20 cellular contexts compared by ENCODE assay signal in genomic region chr2:88843061-88843460, GRCh38.
DNase-seq lines count a peak whose midpoint lies in the region; ATAC-seq and TF ChIP-seq lines count a peak whose summit lies in the region.
"Had no signal": no experiment of that assay in that cellular context is flagged by ENCODE, and none has a peak within 500 bp of the region (broad histone marks: within the 10 kb centered on the region; RNA-seq: fewer than 3 reads in every experiment).

No MANE protein-coding gene starts in this region.

- no peak overlapping the region for H3K4me3 Mint-ChIP-seq in stimulated activated memory B cell treated with anti-CD40 and anti-IgM and Interleukin-4, amounts not matched to agents 10 μg/mL and 1 μg/mL and 100 μg/mL, for 72 hours
- H3K4me3 Mint-ChIP-seq: CD14-positive monocyte, H9 had no signal

- peaks cover 11% of the 10 kb centered on the region for H3K36me3 Mint-ChIP-seq in stimulated activated memory B cell treated with anti-CD40 and anti-IgM and Interleukin-4, amounts not matched to agents 10 μg/mL and 1 μg/mL and 100 μg/mL, for 72 hours
- H3K36me3 Mint-ChIP-seq: CD14-positive monocyte had no signal

- no peak for DNase-seq in GM12864 (ENCODE audit: low read depth)
- DNase-seq in stimulated activated CD4-positive, alpha-beta T cell treated with anti-CD3 and anti-CD28 coated beads, Interleukin-4, amount 100 ng/mL, for 24 hours, result no peak
- DNase-seq: DND-41, H9, Kasumi-1, MG63, NCI-H1048, NCI-H1436, NCI-H1930, NCI-H226, NCI-H524, NCI-H82, SHP77 had no signal

- peak overlapping the region; percentile 0; the same call in 1 of the 2 replicates for H3K4me3 ChIP-seq in GM12864 (ENCODE audit: low read depth, low read length)
- H3K4me3 ChIP-seq: MG63, SK-N-MC had no signal

- H3K27me3 Mint-ChIP-seq in stimulated activated memory B cell treated with anti-CD40 and anti-IgM and Interleukin-4, amounts not matched to agents 10 μg/mL and 1 μg/mL and 100 μg/mL, for 72 hours, result no peaks in the 10 kb centered on the region

- H3K4me1 Mint-ChIP-seq in stimulated activated memory B cell treated with anti-CD40 and anti-IgM and Interleukin-4, amounts not matched to agents 10 μg/mL and 1 μg/mL and 100 μg/mL, for 72 hours, result peaks cover 93% of the 10 kb centered on the region
- H3K4me1 Mint-ChIP-seq: H9 had no signal

- no peak for TF ChIP-seq CTCF in GM12864 (IDR thresholded peaks at IDR 0.05; ENCODE audit: low read depth, low read length, missing control alignments)

- no peaks in the 10 kb centered on the region for H3K9me3 Mint-ChIP-seq in stimulated activated memory B cell treated with anti-CD40 and anti-IgM and Interleukin-4, amounts not matched to agents 10 μg/mL and 1 μg/mL and 100 μg/mL, for 72 hours

- H3K27ac Mint-ChIP-seq in stimulated activated memory B cell treated with anti-CD40 and anti-IgM and Interleukin-4, amounts not matched to agents 10 μg/mL and 1 μg/mL and 100 μg/mL, for 72 hours, result peak overlapping the region; percentile 97
- H3K27ac Mint-ChIP-seq: H9 had no signal

- TF ChIP-seq POLR2A in GM19193 (IDR thresholded peaks at IDR 0.05; ENCODE audit: extremely low read depth, insufficient read depth, insufficient read length) (peak; percentile 47), Raji (IDR thresholded peaks at IDR 0.05; ENCODE audit: insufficient read depth, low read depth, low read length) (0 out of 2 replicates have a peak, but pooled peaks have one; percentile 24)

- ATAC-seq in stimulated activated memory B cell treated with anti-CD40 and anti-IgM and Interleukin-4, amounts not matched to agents 10 μg/mL and 1 μg/mL and 100 μg/mL, for 72 hours, result no peak
- ATAC-seq in HG03432 (IDR thresholded peaks at IDR 0.05; ENCODE audit: unreplicated experiment) (no peak), GM21786 (IDR thresholded peaks at IDR 0.05; ENCODE audit: unreplicated experiment) (no peak)
